Comparison of ENCODE assay signal across 9 cellular contexts in the genomic region with DNA sequence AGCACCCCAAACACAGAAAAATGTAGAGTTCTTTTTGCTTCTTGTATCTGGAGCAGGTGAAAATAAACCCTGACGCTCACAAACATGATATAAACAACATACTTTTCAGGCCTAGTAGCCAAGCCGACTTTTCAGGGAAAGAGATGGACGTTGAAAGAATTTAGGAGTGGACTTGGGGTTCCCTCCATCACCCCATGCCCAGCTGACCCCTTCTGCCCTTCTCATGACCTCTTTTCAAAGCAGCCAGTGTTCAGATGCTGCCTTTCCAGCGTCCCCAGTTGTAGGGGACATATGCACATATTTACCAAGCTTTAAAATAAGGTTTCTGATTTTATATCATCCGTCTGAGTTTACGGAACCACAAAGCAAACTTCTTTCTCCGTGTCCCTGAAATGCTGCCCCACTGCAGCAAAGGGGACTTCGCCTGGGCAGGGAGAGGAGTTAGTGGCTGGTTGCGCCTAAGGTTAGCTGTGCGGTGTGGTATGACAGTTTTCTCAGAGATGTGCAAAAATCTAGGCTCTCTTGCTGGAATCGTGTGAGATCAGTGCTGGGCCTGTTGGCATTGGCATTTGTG.
DNase-seq lines count a peak whose midpoint lies in the region; ATAC-seq and TF ChIP-seq lines count a peak whose summit lies in the region.
"Had no signal": no experiment of that assay in that cellular context is flagged by ENCODE, and none has a peak within 500 bp of the region (broad histone marks: within the 10 kb centered on the region; RNA-seq: fewer than 3 reads in every experiment).

No MANE protein-coding gene starts in this region.

- TF ChIP-seq POLR2A in esophagus muscularis mucosa (IDR thresholded peaks at IDR 0.05; ENCODE audit: low read depth) (no peak), sigmoid colon (IDR thresholded peaks at IDR 0.05) (no peak)

- no peak for DNase-seq in DND-41
- no peak for DNase-seq in esophagus muscularis mucosa (ENCODE audit: extremely low spot score)
- DNase-seq in sigmoid colon: no peak
- DNase-seq in SW480 (ENCODE audit: low spot score): no peak
- DNase-seq in ecto neural progenitor cell (ENCODE audit: low spot score): no peak
- DNase-seq in NK-92 (lab: John Stamatoyannopoulos, UW; ENCODE audit: unreplicated experiment): no peak
- DNase-seq in RPMI8226: no peak
- DNase-seq: GF-D8 had no signal

- no peak for TF ChIP-seq CTCF in DND-41 (IDR thresholded peaks at IDR 0.05; ENCODE audit: borderline replicate concordance, extremely low read depth, low read length, poor library complexity, severe bottlenecking)
- TF ChIP-seq CTCF in OCI-LY3 (IDR thresholded peaks at IDR 0.05; ENCODE audit: low read depth, low read length): no peak
- no peak for TF ChIP-seq CTCF in esophagus muscularis mucosa (IDR thresholded peaks at IDR 0.05)
- no peak for TF ChIP-seq CTCF in sigmoid colon (IDR thresholded peaks at IDR 0.05)

- no peak overlapping the region for H3K4me3 ChIP-seq in DND-41 (ENCODE audit: low read depth in 1 of 2, low read length in 2 of 2)
- H3K4me3 ChIP-seq in OCI-LY3 (ENCODE audit: low read length): no peak overlapping the region
- peak overlapping the region in 3 of 4 donors; percentile 4 to 21 (median 13) for H3K4me3 ChIP-seq in esophagus muscularis mucosa
- H3K4me3 ChIP-seq in sigmoid colon: peak overlapping the region in 1 of 4 donors; percentile 8

- no peaks in the 10 kb centered on the region for H3K9me3 ChIP-seq in DND-41 (ENCODE audit: insufficient read depth, low read length, severe bottlenecking)
- H3K9me3 ChIP-seq in OCI-LY3 (ENCODE audit: insufficient read depth, low read length): no peaks in the 10 kb centered on the region
- no peaks in the 10 kb centered on the region for H3K9me3 ChIP-seq in esophagus muscularis mucosa
- no peaks in the 10 kb centered on the region for H3K9me3 ChIP-seq in sigmoid colon

- peaks cover 18% of the 10 kb centered on the region for H3K27me3 ChIP-seq in DND-41 (ENCODE audit: insufficient read depth, low read length, poor library complexity)
- H3K27me3 ChIP-seq in OCI-LY3 (ENCODE audit: low read depth, low read length): peaks cover 11% of the 10 kb centered on the region
- no peaks in the 10 kb centered on the region for H3K27me3 ChIP-seq in esophagus muscularis mucosa
- H3K27me3 ChIP-seq in sigmoid colon: no peaks in the 10 kb centered on the region

- no peak overlapping the region; the same call in 1 of the 2 replicates for H3K27ac ChIP-seq in DND-41 (ENCODE audit: low read length)
- no peak overlapping the region for H3K27ac ChIP-seq in OCI-LY3 (ENCODE audit: low read length)
- H3K27ac ChIP-seq in esophagus muscularis mucosa (replicated peaks in 1 of 4): peak overlapping the region; percentile 76 to 94 (median 92)
- peak overlapping the region; percentile 76 to 92 (median 91) for H3K27ac ChIP-seq in sigmoid colon

- H3K9ac ChIP-seq in DND-41 (ENCODE audit: low read depth, low read length): no peak overlapping the region
- no peak overlapping the region for H3K9ac ChIP-seq in OCI-LY3 (ENCODE audit: low read length)

- H3K4me1 ChIP-seq in DND-41 (ENCODE audit: insufficient read depth, low read length): peaks cover 69% of the 10 kb centered on the region
- H3K4me1 ChIP-seq in OCI-LY3 (ENCODE audit: low read length): peaks cover 76% of the 10 kb centered on the region
- peaks cover 60 to 87% (median 80%) of the 10 kb centered on the region in 4 donors for H3K4me1 ChIP-seq in esophagus muscularis mucosa
- H3K4me1 ChIP-seq in sigmoid colon: peaks cover 0 to 79% (median 67%) of the 10 kb centered on the region in 4 donors

- 0 out of 2 replicates have a peak, but pooled peaks cover 8% of the 10 kb centered on the region for H4K20me1 ChIP-seq in DND-41 (ENCODE audit: insufficient read depth, low read length)
- H4K20me1 ChIP-seq in OCI-LY3 (ENCODE audit: insufficient read depth, low read length): peaks cover 11% of the 10 kb centered on the region; the same call in 1 of the 2 replicates

- H3K4me2 ChIP-seq in DND-41 (ENCODE audit: insufficient read depth, low read length): peak overlapping the region; percentile 22; the same call in 1 of the 2 replicates
- 0 out of 2 replicates have a peak overlapping the region, but pooled peaks have one; percentile 3 for H3K4me2 ChIP-seq in OCI-LY3 (ENCODE audit: low read length)

- intact Hi-C loops in esophagus muscularis mucosa (cut with DNase I): no loop called here
- intact Hi-C loops in sigmoid colon (cut with DNase I): no loop called here

- 72% methylated on average over 11 of the region's 11 CpGs for WGBS in esophagus muscularis mucosa
- WGBS in sigmoid colon, 2 donors: 84 to 87% methylated on average over 11 of the region's 11 CpGs

- H2AFZ ChIP-seq in DND-41 (ENCODE audit: low read depth, low read length) (no peak overlapping the region), OCI-LY3 (ENCODE audit: low read depth, low read length) (no peak overlapping the region)

- H3K79me2 ChIP-seq in DND-41 (ENCODE audit: insufficient read depth, low read length): peaks cover 3% of the 10 kb centered on the region; the same call in 1 of the 2 replicates
- H3K79me2 ChIP-seq in OCI-LY3 (ENCODE audit: low read length): peaks cover 50% of the 10 kb centered on the region

- TF ChIP-seq EP300 in esophagus muscularis mucosa (IDR thresholded peaks at IDR 0.05) (no peak), sigmoid colon (IDR thresholded peaks at IDR 0.05) (no peak)

- no peak for ATAC-seq in DND-41 (ENCODE audit: insufficient read depth, low read depth)

- H3K36me3 ChIP-seq in DND-41 (ENCODE audit: insufficient read depth, low read length) (no peaks in the 10 kb centered on the region), OCI-LY3 (replicated peaks; ENCODE audit: low read depth, low read length) (no peaks in the 10 kb centered on the region), esophagus muscularis mucosa (no peaks in the 10 kb centered on the region), sigmoid colon (no peaks in the 10 kb centered on the region)

Comparison
In these comparisons a context has a peak if more than half of its experiments do, and no peak if none do; other contexts are left out.
1. H3K27ac ChIP-seq: peak in esophagus muscularis mucosa (4 of 4) and sigmoid colon (4 of 4); none in DND-41 (single experiment) and OCI-LY3 (single experiment).
2. H3K4me3 ChIP-seq: peak in esophagus muscularis mucosa (3 of 4); none in DND-41 (0 of 2) and OCI-LY3 (single experiment).